In genomic region chr14:54444003-54444402, GRCh38 we compare ENCODE assay signal across 16 cellular contexts. TPM values are rescaled to one million over a fixed set of nuclear protein-coding genes. Genes with fewer than 3 reads are reported as not detected.
DNase-seq lines count a peak whose midpoint lies in the region; ATAC-seq and TF ChIP-seq lines count a peak whose summit lies in the region.
"Had no signal": no experiment of that assay in that cellular context is flagged by ENCODE, and none has a peak within 500 bp of the region (broad histone marks: within the 10 kb centered on the region; RNA-seq: fewer than 3 reads in every experiment).

No MANE protein-coding gene starts in this region.

- H3K36me3 ChIP-seq in hepatocyte (replicated peaks; ENCODE audit: insufficient read depth, low read depth) (no peaks in the 10 kb centered on the region), mesendoderm (ENCODE audit: control insufficient read depth, insufficient read depth, low read length) (no peaks in the 10 kb centered on the region)

- H3K23ac ChIP-seq in mesendoderm (ENCODE audit: low read length) = no peak overlapping the region

- H3K79me2 ChIP-seq in hepatocyte = peaks cover 16% of the 10 kb centered on the region
- peaks cover 16% of the 10 kb centered on the region for H3K79me2 ChIP-seq in mesendoderm (ENCODE audit: control insufficient read depth, insufficient read depth, low read length)

- H3K27ac ChIP-seq in hepatocyte (peak overlapping the region; percentile 83), mesendoderm (ENCODE audit: low read depth, low read length) (no peak overlapping the region)
- H3K27ac ChIP-seq: BLaER1 treated with 17β-estradiol and CSF1 and Interleukin-3, amounts not matched to agents 10 nM and 100 nM had no signal

- no peak overlapping the region for H2BK5ac ChIP-seq in mesendoderm (ENCODE audit: low read length)

- H3K4me2 ChIP-seq in hepatocyte (peak overlapping the region; percentile 43), mesendoderm (ENCODE audit: low read length) (no peak overlapping the region)
- H3K4me2 ChIP-seq: BLaER1 treated with 17β-estradiol and CSF1 and Interleukin-3, amounts not matched to agents 10 nM and 100 nM had no signal

- H2BK120ac ChIP-seq in mesendoderm (ENCODE audit: low read depth, low read length) = no peak overlapping the region

- no peaks in the 10 kb centered on the region for H3K9me2 ChIP-seq in hepatocyte (replicated peaks; ENCODE audit: insufficient read depth)

- TF ChIP-seq CTCF in AG10803 (conservative IDR thresholded peaks at IDR 0.05; ENCODE audit: low read length) = no peak
- no peak for TF ChIP-seq CTCF in hepatocyte (IDR thresholded peaks at IDR 0.05; ENCODE audit: poor library complexity)

- H3K56ac ChIP-seq in mesendoderm (ENCODE audit: low read length) = no peak overlapping the region

- H3K9me3 Mint-ChIP-seq in activated T-cell treated with anti-CD3 and anti-CD28 coated beads, Interleukin-2, amount 50 U/mL, for 4 hours = no peaks in the 10 kb centered on the region
- H3K9me3 Mint-ChIP-seq: CD8-positive, alpha-beta memory T cell had no signal

- H3K18ac ChIP-seq in mesendoderm (ENCODE audit: low read length) = no peak overlapping the region

- no peak for ATAC-seq in HG03378 (IDR thresholded peaks at IDR 0.05; ENCODE audit: unreplicated experiment)
- no peak for ATAC-seq in activated T-cell treated with anti-CD3 and anti-CD28 coated beads, Interleukin-2, amount 50 U/mL, for 4 hours

- no peak overlapping the region for H4K8ac ChIP-seq in mesendoderm (ENCODE audit: low read depth, low read length)

- H3K9me3 ChIP-seq in hepatocyte (ENCODE audit: low read depth) = no peaks in the 10 kb centered on the region
- H3K9me3 ChIP-seq: BLaER1 treated with 17β-estradiol and CSF1 and Interleukin-3, amounts not matched to agents 10 nM and 100 nM had no signal

- H3K27me3 Mint-ChIP-seq in activated T-cell treated with anti-CD3 and anti-CD28 coated beads, Interleukin-2, amount 50 U/mL, for 4 hours (ENCODE audit: low read depth) = peaks cover 2% of the 10 kb centered on the region

- peak; percentile 59 for DNase-seq in AG10803 (ENCODE audit: low read depth)
- peak; percentile 11 for DNase-seq in astrocyte of the hippocampus (ENCODE audit: low read depth, low spot score)
- DNase-seq in hepatocyte (ENCODE audit: low spot score) = no peak
- DNase-seq in skeletal muscle cell (ENCODE audit: low read depth) = peak; percentile 77
- no peak for DNase-seq in NCI-H1105 treated with DMSO at 0.1 percent for 48 hours (lab: John Stamatoyannopoulos, UW)
- DNase-seq in activated T-cell treated with anti-CD3 and anti-CD28 coated beads, Interleukin-2, amount 50 U/mL, for 4 hours = no peak
- DNase-seq in mesendoderm = no peak
- DNase-seq: CD8-positive, alpha-beta memory T cell; DMS53; KBM-7; NCI-H1694 treated with DMSO at 0.1 percent for 48 hours; NCI-H510A treated with DMSO at 0.1 percent for 48 hours; NCI-H774; SHP77 treated with DMSO at 0.1 percent for 48 hours had no signal

- H2AFZ ChIP-seq in hepatocyte = no peak overlapping the region

- no peak overlapping the region for H2AK5ac ChIP-seq in mesendoderm (ENCODE audit: low read length)

- H3K4ac ChIP-seq in mesendoderm (ENCODE audit: low read depth, low read length) = no peak overlapping the region

- H3K9ac ChIP-seq in mesendoderm (ENCODE audit: low read length) = no peak overlapping the region
- H3K9ac ChIP-seq: BLaER1 treated with 17β-estradiol and CSF1 and Interleukin-3, amounts not matched to agents 10 nM and 100 nM had no signal

- no peak overlapping the region for H3K4me3 Mint-ChIP-seq in activated T-cell treated with anti-CD3 and anti-CD28 coated beads, Interleukin-2, amount 50 U/mL, for 4 hours

- 76% methylated on average over 19 of the region's 20 CpGs for WGBS in hepatocyte (ENCODE audit: low lambda C conversion rate, missing lambda C conversion rate)
- no CpG with 5 or more reads among the region's 20 CpGs for WGBS in mesendoderm (ENCODE audit: extremely low coverage, insufficient coverage, low lambda C conversion rate)

- no peak overlapping the region for H4K5ac ChIP-seq in mesendoderm (ENCODE audit: low read length)

- H3K27me3 ChIP-seq in hepatocyte (no peaks in the 10 kb centered on the region), mesendoderm (ENCODE audit: insufficient read depth, low read length, poor library complexity) (no peaks in the 10 kb centered on the region)
- H3K27me3 ChIP-seq: BLaER1 treated with 17β-estradiol and CSF1 and Interleukin-3, amounts not matched to agents 10 nM and 100 nM had no signal

- H3K4me3 ChIP-seq in AG10803 (ENCODE audit: low read length) (no peak overlapping the region), hepatocyte (no peak overlapping the region), skeletal muscle cell (ENCODE audit: low read depth, low read length) (no peak overlapping the region), mesendoderm (ENCODE audit: low read length) (no peak overlapping the region)
- H3K4me3 ChIP-seq: BLaER1 treated with 17β-estradiol and CSF1 and Interleukin-3, amounts not matched to agents 10 nM and 100 nM had no signal

- H4K20me1 ChIP-seq in hepatocyte (ENCODE audit: insufficient read depth, poor library complexity, severe bottlenecking) = no peaks in the 10 kb centered on the region

- H3K4me1 Mint-ChIP-seq in activated T-cell treated with anti-CD3 and anti-CD28 coated beads, Interleukin-2, amount 50 U/mL, for 4 hours (ENCODE audit: low read depth) = peaks cover 25% of the 10 kb centered on the region

- H3K4me1 ChIP-seq in hepatocyte (ENCODE audit: insufficient read depth) (peaks cover 22% of the 10 kb centered on the region), mesendoderm (ENCODE audit: control insufficient read depth, low read depth, low read length) (no peaks in the 10 kb centered on the region)

- peaks cover 1% of the 10 kb centered on the region for H3K79me1 ChIP-seq in mesendoderm (ENCODE audit: low read length)

- peaks cover 9% of the 10 kb centered on the region for H3K36me3 Mint-ChIP-seq in activated T-cell treated with anti-CD3 and anti-CD28 coated beads, Interleukin-2, amount 50 U/mL, for 4 hours (ENCODE audit: insufficient read depth)

- H2BK15ac ChIP-seq in mesendoderm (replicated peaks; ENCODE audit: low read depth) = no peak overlapping the region

RNA-seq across cellular contexts. Expression of gene CNIH1, which starts 2.8 kb away (rescaled TPM):
- 291 and 320 TPM in 2 replicates for total RNA-seq in hepatocyte
- polyA plus RNA-seq in hepatocyte = 173 and 201 TPM in 2 replicates
- 10 to 100 TPM; 77.4 to 87.8 (median 81.6) TPM for total RNA-seq in activated T-cell treated with anti-CD3 and anti-CD28 coated beads, Interleukin-2, amount 50 U/mL, for 4 hours
- 115 TPM for polyA plus RNA-seq in mesendoderm (2013, experiment 1 of 2)
- 116 TPM for polyA plus RNA-seq in mesendoderm (2013, experiment 2 of 2)

RNA-seq across cellular contexts. Expression of gene GMFB, which starts 44.8 kb away (rescaled TPM):
- total RNA-seq in hepatocyte = 80.7 and 138 TPM in 2 replicates
- polyA plus RNA-seq in hepatocyte = 41.8 and 47.3 TPM in 2 replicates
- 10 to 100 TPM; 62.4 to 70.6 (median 67.8) TPM for total RNA-seq in activated T-cell treated with anti-CD3 and anti-CD28 coated beads, Interleukin-2, amount 50 U/mL, for 4 hours
- 66.3 TPM for polyA plus RNA-seq in mesendoderm (2013, experiment 1 of 2)
- 68.1 TPM for polyA plus RNA-seq in mesendoderm (2013, experiment 2 of 2)

RNA-seq across cellular contexts. Expression of gene CDKN3, which starts 47.2 kb away (rescaled TPM):
- 11.7 and 17.5 TPM in 2 replicates for total RNA-seq in hepatocyte
- 18.8 and 19.3 TPM in 2 replicates for polyA plus RNA-seq in hepatocyte
- 10 to 100 TPM in 1 of 3 donors, 1 to 10 TPM in 2; 9.0 to 10.5 (median 9.8) TPM for total RNA-seq in activated T-cell treated with anti-CD3 and anti-CD28 coated beads, Interleukin-2, amount 50 U/mL, for 4 hours
- 128 TPM for polyA plus RNA-seq in mesendoderm (2013, experiment 1 of 2)
- polyA plus RNA-seq in mesendoderm (2013, experiment 2 of 2) = 129 TPM

Comparison
In these comparisons a context has a peak if more than half of its experiments do, and no peak if none do; other contexts are left out.
1. DNase-seq: peak in AG10803 (single experiment), astrocyte of the hippocampus (single experiment) and skeletal muscle cell (single experiment); none in hepatocyte (single experiment), NCI-H1105 treated with DMSO at 0.1 percent for 48 hours (single experiment), activated T-cell treated with anti-CD3 and anti-CD28 coated beads, Interleukin-2, amount 50 U/mL, for 4 hours (single experiment) and mesendoderm (single experiment).